Comparison of ENCODE assay signal across 21 cellular contexts in genomic region chr6:81929828-81930227, GRCh38.
DNase-seq lines count a peak whose midpoint lies in the region; ATAC-seq, FAIRE-seq and TF ChIP-seq lines count a peak whose summit lies in the region.
"Had no signal": no experiment of that assay in that cellular context is flagged by ENCODE, and none has a peak within 500 bp of the region (broad histone marks: within the 10 kb centered on the region; RNA-seq: fewer than 3 reads in every experiment).

No MANE protein-coding gene starts in this region.

- H3K27ac ChIP-seq in kidney (ENCODE audit: low read depth in 2 of 2, low read length in 2 of 2) = no peak overlapping the region
- H3K27ac ChIP-seq: pancreas had no signal

- H3K9ac ChIP-seq in kidney (ENCODE audit: low read length in 2 of 2) = no peak overlapping the region

- no peak for FAIRE-seq in kidney (lab: Jason Lieb, UNC)
- FAIRE-seq: pancreas, TTC549 had no signal

- no peak overlapping the region for H3K4me3 ChIP-seq in fibroblast of mammary gland (ENCODE audit: control insufficient read depth, low read depth, low read length)
- no peak overlapping the region for H3K4me3 ChIP-seq in kidney (ENCODE audit: low read length in 2 of 2)
- H3K4me3 ChIP-seq: pancreas had no signal

- peak; percentile 54 for DNase-seq in EH (ENCODE audit: low read depth)
- DNase-seq in NCI-H446 treated with DMSO at 0.1 percent for 48 hours (lab: John Stamatoyannopoulos, UW) = peak; percentile 48
- peak; percentile 86 for DNase-seq in fibroblast of mammary gland (ENCODE audit: low read depth)
- peak; percentile 2 for DNase-seq in putamen (ENCODE audit: low spot score)
- no peak for DNase-seq in activated CD4-positive, alpha-beta T cell treated with anti-CD3 and anti-CD28 coated beads, Interleukin-2, amount 10 ng/mL, durations not matched to agents 24 days and 14 days
- no peak for DNase-seq in kidney
- DNase-seq: activated CD4-positive, CD25-positive, alpha-beta regulatory T cell treated with anti-CD3 and anti-CD28 coated beads, Interleukin-2, amount 50 U/mL, for 72 hours; activated naive CD4-positive, alpha-beta T cell; activated T-cell treated with anti-CD3 and anti-CD28 coated beads, Interleukin-2, amount 50 U/mL, for 24 hours; anterior cingulate cortex; CD8-positive, alpha-beta T cell; effector CD8-positive, alpha-beta T cell; KG1; NCI-H187; pancreas; SHP77 had no signal

- H3K9me3 ChIP-seq in kidney (ENCODE audit: control insufficient read depth in 1 of 2, low read length in 2 of 2) = no peaks in the 10 kb centered on the region
- H3K9me3 ChIP-seq: pancreas had no signal

- intact Hi-C loops in activated CD4-positive, alpha-beta T cell treated with anti-CD3 and anti-CD28 coated beads, Interleukin-2, amount 10 ng/mL, durations not matched to agents 24 days and 14 days (cut with micrococcal nuclease) = no loop called here
- intact Hi-C loops in kidney (cut with DNase I) = no loop called here

- no peaks in the 10 kb centered on the region for H3K4me1 Mint-ChIP-seq in activated CD4-positive, alpha-beta T cell treated with anti-CD3 and anti-CD28 coated beads, Interleukin-2, amount 10 ng/mL, durations not matched to agents 24 days and 14 days
- H3K4me1 Mint-ChIP-seq: nephron had no signal

- no peaks in the 10 kb centered on the region for H3K4me1 ChIP-seq in kidney (ENCODE audit: control insufficient read depth in 1 of 2, insufficient read depth in 1 of 2, low read depth in 1 of 2, low read length in 2 of 2)

- H3K27ac Mint-ChIP-seq in activated CD4-positive, alpha-beta T cell treated with anti-CD3 and anti-CD28 coated beads, Interleukin-2, amount 10 ng/mL, durations not matched to agents 24 days and 14 days = no peak overlapping the region
- H3K27ac Mint-ChIP-seq: activated T-cell treated with anti-CD3 and anti-CD28 coated beads, Interleukin-2, amount 50 U/mL, for 24 hours; CD8-positive, alpha-beta T cell; nephron had no signal

- no peaks in the 10 kb centered on the region for H3K27me3 Mint-ChIP-seq in activated CD4-positive, alpha-beta T cell treated with anti-CD3 and anti-CD28 coated beads, Interleukin-2, amount 10 ng/mL, durations not matched to agents 24 days and 14 days
- H3K27me3 Mint-ChIP-seq: activated T-cell treated with anti-CD3 and anti-CD28 coated beads, Interleukin-2, amount 50 U/mL, for 24 hours had no signal

- no peaks in the 10 kb centered on the region for H3K36me3 Mint-ChIP-seq in activated CD4-positive, alpha-beta T cell treated with anti-CD3 and anti-CD28 coated beads, Interleukin-2, amount 10 ng/mL, durations not matched to agents 24 days and 14 days (ENCODE audit: low read depth)
- H3K36me3 Mint-ChIP-seq: CD8-positive, alpha-beta T cell had no signal

- no peak overlapping the region for H3K4me3 Mint-ChIP-seq in activated CD4-positive, alpha-beta T cell treated with anti-CD3 and anti-CD28 coated beads, Interleukin-2, amount 10 ng/mL, durations not matched to agents 24 days and 14 days
- H3K4me3 Mint-ChIP-seq: activated T-cell treated with anti-CD3 and anti-CD28 coated beads, Interleukin-2, amount 50 U/mL, for 24 hours; CD8-positive, alpha-beta T cell; nephron had no signal

- no peaks in the 10 kb centered on the region for H3K9me3 Mint-ChIP-seq in activated CD4-positive, alpha-beta T cell treated with anti-CD3 and anti-CD28 coated beads, Interleukin-2, amount 10 ng/mL, durations not matched to agents 24 days and 14 days
- H3K9me3 Mint-ChIP-seq: activated T-cell treated with anti-CD3 and anti-CD28 coated beads, Interleukin-2, amount 50 U/mL, for 24 hours; nephron had no signal

- TF ChIP-seq CTCF in fibroblast of mammary gland (conservative IDR thresholded peaks at IDR 0.05; ENCODE audit: control insufficient read depth, insufficient read depth, low read depth, low read length) = no peak
- TF ChIP-seq CTCF in kidney (IDR thresholded peaks at IDR 0.05; ENCODE audit: borderline replicate concordance, extremely low read depth, insufficient read depth) = no peak

- no peak for ATAC-seq in GM18861 (IDR thresholded peaks at IDR 0.05; ENCODE audit: unreplicated experiment)
- ATAC-seq: CD8-positive, alpha-beta T cell; esophagus mucosa; pancreas; sciatic nerve had no signal

- H3K36me3 ChIP-seq in kidney (ENCODE audit: control insufficient read depth in 1 of 2, insufficient read depth in 2 of 2, low read length in 2 of 2) = no peaks in the 10 kb centered on the region
- H3K36me3 ChIP-seq: pancreas had no signal

Comparison
In these comparisons a context has a peak if more than half of its experiments do, and no peak if none do; other contexts are left out.
1. DNase-seq: peak in EH (single experiment), NCI-H446 treated with DMSO at 0.1 percent for 48 hours (single experiment), fibroblast of mammary gland (single experiment) and putamen (single experiment); none in activated CD4-positive, alpha-beta T cell treated with anti-CD3 and anti-CD28 coated beads, Interleukin-2, amount 10 ng/mL, durations not matched to agents 24 days and 14 days (single experiment) and kidney (single experiment).